In genomic region chr14:31206536-31207286, GRCh38 we compare ENCODE assay signal across 8 cellular contexts. TPM values are rescaled to one million over a fixed set of nuclear protein-coding genes. Genes with fewer than 3 reads are reported as not detected.
DNase-seq lines count a peak whose midpoint lies in the region; ATAC-seq and TF ChIP-seq lines count a peak whose summit lies in the region.

No MANE protein-coding gene starts in this region.

- peak; percentile 50 for TF ChIP-seq POLR2A in GM19193 (IDR thresholded peaks at IDR 0.05; ENCODE audit: extremely low read depth, insufficient read depth, insufficient read length)

- H3K27ac ChIP-seq in BLaER1 treated with 17β-estradiol and CSF1 and Interleukin-3, amounts not matched to agents 10 nM and 100 nM, result peak overlapping the region; percentile 97 to 100 (median 99)

- peak overlapping the region; percentile 97 for H3K4me3 Mint-ChIP-seq in T-helper 17 cell

- peaks cover 33 to 53% (median 48%) of the 10 kb centered on the region in 11 experiments; a peak in 20 of 22 replicates for H4K20me1 ChIP-seq in BLaER1 treated with 17β-estradiol and CSF1 and Interleukin-3, amounts not matched to agents 10 nM and 100 nM

- H3K4me2 ChIP-seq in BLaER1 treated with 17β-estradiol and CSF1 and Interleukin-3, amounts not matched to agents 10 nM and 100 nM, result peak overlapping the region; percentile 73 to 99 (median 89)

- peak overlapping the region; percentile 72 to 96 (median 94) for H3K4me3 ChIP-seq in BLaER1 treated with 17β-estradiol and CSF1 and Interleukin-3, amounts not matched to agents 10 nM and 100 nM
- peak overlapping the region; percentile 79 for H3K4me3 ChIP-seq in astrocyte of the spinal cord (ENCODE audit: low read depth, low read length)

- no peak for TF ChIP-seq CTCF in astrocyte of the spinal cord (IDR thresholded peaks at IDR 0.05; ENCODE audit: low read depth, low read length)

- peaks cover 0 to 5% (median 0%) of the 10 kb centered on the region in 11 experiments; a peak in 2 of 22 replicates for H3K9me3 ChIP-seq in BLaER1 treated with 17β-estradiol and CSF1 and Interleukin-3, amounts not matched to agents 10 nM and 100 nM (replicated peaks in 1 of 11)
- H3K9me3 ChIP-seq in T-helper 17 cell (ENCODE audit: control insufficient read depth, low read length, poor library complexity, severe bottlenecking), result no peaks in the 10 kb centered on the region

- H3K27me3 ChIP-seq in BLaER1 treated with 17β-estradiol and CSF1 and Interleukin-3, amounts not matched to agents 10 nM and 100 nM, result no peaks in the 10 kb centered on the region

- peaks cover 18 to 37% (median 26%) of the 10 kb centered on the region in 11 experiments; a peak in 21 of 22 replicates for H3K36me3 ChIP-seq in BLaER1 treated with 17β-estradiol and CSF1 and Interleukin-3, amounts not matched to agents 10 nM and 100 nM

- in situ Hi-C loops in astrocyte of the spinal cord (cut with HindIII; ENCODE audit: low sequenced_read_pairs), result no loop called here

- peaks cover 17 to 34% (median 25%) of the 10 kb centered on the region in 10 experiments for H3K4me1 ChIP-seq in BLaER1 treated with 17β-estradiol and CSF1 and Interleukin-3, amounts not matched to agents 10 nM and 100 nM

- peak overlapping the region; percentile 95 to 100 (median 100) for H3K9ac ChIP-seq in BLaER1 treated with 17β-estradiol and CSF1 and Interleukin-3, amounts not matched to agents 10 nM and 100 nM

- H3K27me3 Mint-ChIP-seq in T-helper 17 cell, result no peaks in the 10 kb centered on the region

- no peaks in the 10 kb centered on the region for H3K36me3 Mint-ChIP-seq in T-helper 17 cell (ENCODE audit: low read depth)

- DNase-seq in T-helper 17 cell (peak; percentile 34 to 36 (median 35)), astrocyte of the spinal cord (ENCODE audit: low read depth, low spot score) (peak; percentile 9), iPS-NIHi7 (ENCODE audit: extremely low spot score) (peak; percentile 22), NCI-H128 (lab: John Stamatoyannopoulos, UW; ENCODE audit: unreplicated experiment) (no peak)
- peak; percentile 35 to 36 for DNase-seq in stimulated activated CD4-positive, alpha-beta T cell treated with anti-CD3 and anti-CD28 coated beads, Interleukin-15, amount 100 ng/mL, for 48 hours (ENCODE audit: low read depth in 2 of 2)

- peaks cover 38% of the 10 kb centered on the region for H3K4me1 Mint-ChIP-seq in T-helper 17 cell

- H3K27ac Mint-ChIP-seq in T-helper 17 cell, result peak overlapping the region; percentile 98

- ATAC-seq in HG03378 (IDR thresholded peaks at IDR 0.05; ENCODE audit: unreplicated experiment), result peak; percentile 15
- no peak for ATAC-seq in T-helper 17 cell

RNA-seq across cellular contexts. Expression of gene HECTD1, which starts 0.9 kb away (rescaled TPM):
- 100 to 1,000 TPM; 170 to 181 TPM for total RNA-seq in T-helper 17 cell
